In the genomic region with DNA sequence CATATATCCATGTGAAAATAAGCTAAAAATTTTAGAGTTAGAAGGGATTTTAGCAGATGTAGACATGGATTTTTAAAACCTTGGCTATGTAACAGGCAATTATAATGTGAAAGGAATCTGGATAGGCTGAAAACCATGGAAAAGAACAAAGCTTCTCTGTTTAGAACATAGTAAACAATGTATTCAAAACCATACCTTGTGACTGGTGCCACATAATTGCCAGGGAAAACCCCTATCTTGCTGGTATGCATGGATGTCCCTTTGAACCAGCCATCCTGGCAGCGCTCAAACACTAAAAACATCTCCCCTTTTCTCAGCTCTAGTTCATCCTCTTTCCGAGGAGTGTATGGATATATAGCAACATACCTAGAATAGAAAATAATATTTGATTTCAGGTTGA, we compare ENCODE assay signal across 24 cellular contexts.
A peak's percentile ranks its signal among the peaks of the same experiment; 100 is the strongest.
DNase-seq lines count a peak whose midpoint lies in the region; ATAC-seq lines count a peak whose summit lies in the region.
"Had no signal": no experiment of that assay in that cellular context is flagged by ENCODE, and none has a peak within 500 bp of the region (broad histone marks: within the 10 kb centered on the region; RNA-seq: fewer than 3 reads in every experiment).

No MANE protein-coding gene starts in this region.

- DNase-seq in ELR (ENCODE audit: low read depth) (peak; percentile 22), SJSA1 (ENCODE audit: low read depth in 1 of 2, low spot score in 2 of 2) (peak in 1 of 2 experiments; percentile 39), foreskin melanocyte (peak; percentile 69), pons (ENCODE audit: low spot score) (peak; percentile 85), NCI-H2107 (lab: John Stamatoyannopoulos, UW) (no peak), sciatic nerve (ENCODE audit: low spot score) (no peak)
- DNase-seq: ACHN; CD4-positive, alpha-beta memory T cell; DND-41; KBM-7; MM.1S; NCI-H1092; NCI-H1436 treated with DMSO at 0.1 percent for 48 hours; NCI-H1930; NCI-H226; NCI-H510A treated with DMSO at 0.1 percent for 48 hours; NCI-H748 treated with DMSO at 0.1 percent for 48 hours; SHP77 treated with DMSO at 0.1 percent for 48 hours had no signal

- no peaks in the 10 kb centered on the region for H3K9me3 ChIP-seq in SJSA1 (replicated peaks)
- H3K9me3 ChIP-seq: BLaER1 treated with 17β-estradiol and CSF1 and Interleukin-3, amounts not matched to agents 10 nM and 100 nM had no signal

- intact Hi-C loops in sciatic nerve (cut with DNase I): no loop called here

- no peaks in the 10 kb centered on the region for H3K27me3 ChIP-seq in SJSA1 (replicated peaks)
- H3K27me3 ChIP-seq: BLaER1 treated with 17β-estradiol and CSF1 and Interleukin-3, amounts not matched to agents 10 nM and 100 nM had no signal

- ATAC-seq in HG02840 (IDR thresholded peaks at IDR 0.05; ENCODE audit: low FRiP score, unreplicated experiment) (no peak), GM21723 (IDR thresholded peaks at IDR 0.05; ENCODE audit: unreplicated experiment) (no peak), sciatic nerve (no peak)
- ATAC-seq: SK-N-SH treated with all-trans-retinoic acid at 6 μM for 48 hours had no signal

- no peak overlapping the region for H3K4me3 ChIP-seq in SJSA1
- H3K4me3 ChIP-seq: BLaER1 treated with 17β-estradiol and CSF1 and Interleukin-3, amounts not matched to agents 10 nM and 100 nM had no signal

- H3K27ac ChIP-seq in SJSA1: peak overlapping the region; percentile 38
- H3K27ac ChIP-seq: BLaER1 treated with 17β-estradiol and CSF1 and Interleukin-3, amounts not matched to agents 10 nM and 100 nM; HL-60; RWPE1 had no signal

- peaks cover 60% of the 10 kb centered on the region for H3K36me3 ChIP-seq in SJSA1

- H3K4me1 ChIP-seq in SJSA1 (replicated peaks): peaks cover 68% of the 10 kb centered on the region

Comparison
In these comparisons a context has a peak if more than half of its experiments do, and no peak if none do; other contexts are left out.
1. DNase-seq: peak in ELR (single experiment), foreskin melanocyte (single experiment) and pons (single experiment); none in NCI-H2107 (single experiment) and sciatic nerve (single experiment).